1 cellular context compared by ENCODE assay signal in genomic region chr17:35429702-35430101, GRCh38.
TF ChIP-seq lines count a peak whose summit lies in the region.

No MANE protein-coding gene starts in this region.

TF ChIP-seq in GM12878, 131 proteins besides CTCF, POLR2A, EP300 and RAD21:
- TF ChIP-seq MXI1 (IDR thresholded peaks at IDR 0.05; ENCODE audit: low read depth, low read length) (no peak), KAT2A (conservative IDR thresholded peaks at IDR 0.05; ENCODE audit: control insufficient read depth, low read depth, low read length) (no peak), RELB (IDR thresholded peaks at IDR 0.05; ENCODE audit: low read depth) (no peak), MLLT1 (IDR thresholded peaks at IDR 0.05) (no peak), SKIL (IDR thresholded peaks at IDR 0.05; ENCODE audit: low read depth, poor library complexity, severe bottlenecking) (no peak), CREM (IDR thresholded peaks at IDR 0.05; ENCODE audit: low read depth) (no peak), ZNF592 (IDR thresholded peaks at IDR 0.05) (no peak)
